In the genomic region with DNA sequence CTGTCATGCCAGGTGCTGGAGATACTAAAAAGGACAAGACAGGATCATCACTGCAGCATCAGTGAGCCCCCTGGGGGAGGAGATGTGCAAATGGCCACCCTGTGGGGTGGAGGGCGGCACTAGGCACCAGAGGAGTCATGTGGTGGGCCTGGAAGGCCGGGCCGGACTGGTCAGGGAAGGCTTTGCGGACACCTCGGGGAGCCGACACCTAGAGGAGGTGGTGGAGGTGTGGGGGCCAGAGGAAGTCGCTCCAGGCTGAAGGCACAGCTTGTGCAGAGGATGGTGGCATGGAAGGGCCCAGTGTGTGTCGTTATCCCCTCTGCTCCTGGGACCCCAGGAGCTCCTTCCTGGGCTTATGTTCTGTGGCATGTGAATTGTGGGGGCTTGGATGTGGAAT, we compare ENCODE assay signal across 20 cellular contexts.
A peak's percentile ranks its signal among the peaks of the same experiment; 100 is the strongest.
DNase-seq lines count a peak whose midpoint lies in the region; ATAC-seq and TF ChIP-seq lines count a peak whose summit lies in the region.
"Had no signal": no experiment of that assay in that cellular context is flagged by ENCODE, and none has a peak within 500 bp of the region (broad histone marks: within the 10 kb centered on the region; RNA-seq: fewer than 3 reads in every experiment).

No MANE protein-coding gene starts in this region.

- peak; percentile 3 for TF ChIP-seq CTCF in fibroblast of mammary gland (conservative IDR thresholded peaks at IDR 0.05; ENCODE audit: control insufficient read depth, insufficient read depth, low read depth, low read length)
- no peak for TF ChIP-seq CTCF in osteocyte (IDR thresholded peaks at IDR 0.05)

- H3K9me3 Mint-ChIP-seq in osteocyte (ENCODE audit: unreplicated experiment) = no peaks in the 10 kb centered on the region
- H3K9me3 Mint-ChIP-seq in activated naive CD4-positive, alpha-beta T cell treated with anti-CD3 and anti-CD28 coated beads, Interleukin-2, amount 10 ng/mL, durations not matched to agents 7 days and 5 days = no peaks in the 10 kb centered on the region
- H3K9me3 Mint-ChIP-seq: activated T-helper 2 cell treated with anti-CD3 and anti-CD28 coated beads, Interferon-gamma antibody, Interleukin-2, Interleukin-4, amounts not matched to agents 10 μg/mL and 5 μg/mL and 100 μg/mL, durations not matched to agents 14 hours and 24 hours and 36 hours had no signal

- H3K4me1 Mint-ChIP-seq in osteocyte (ENCODE audit: unreplicated experiment) = no peaks in the 10 kb centered on the region
- H3K4me1 Mint-ChIP-seq in activated naive CD4-positive, alpha-beta T cell treated with anti-CD3 and anti-CD28 coated beads, Interleukin-2, amount 10 ng/mL, durations not matched to agents 7 days and 5 days = no peaks in the 10 kb centered on the region

- peaks cover 2% of the 10 kb centered on the region for H3K36me3 Mint-ChIP-seq in osteocyte (ENCODE audit: unreplicated experiment)
- H3K36me3 Mint-ChIP-seq in activated naive CD4-positive, alpha-beta T cell treated with anti-CD3 and anti-CD28 coated beads, Interleukin-2, amount 10 ng/mL, durations not matched to agents 7 days and 5 days = no peaks in the 10 kb centered on the region

- no peaks in the 10 kb centered on the region for H3K36me3 ChIP-seq in aorta (ENCODE audit: control insufficient read depth in 1 of 2, insufficient read depth in 2 of 2, low read length in 1 of 2)
- H3K36me3 ChIP-seq: breast epithelium, pancreas, tibial artery had no signal

- H3K27me3 Mint-ChIP-seq in osteocyte (ENCODE audit: unreplicated experiment) = peaks cover 28% of the 10 kb centered on the region
- H3K27me3 Mint-ChIP-seq in activated naive CD4-positive, alpha-beta T cell treated with anti-CD3 and anti-CD28 coated beads, Interleukin-2, amount 10 ng/mL, durations not matched to agents 7 days and 5 days = peaks cover 3% of the 10 kb centered on the region

- no peak overlapping the region for H3K4me3 Mint-ChIP-seq in osteocyte (ENCODE audit: unreplicated experiment)
- no peak overlapping the region for H3K4me3 Mint-ChIP-seq in activated naive CD4-positive, alpha-beta T cell treated with anti-CD3 and anti-CD28 coated beads, Interleukin-2, amount 10 ng/mL, durations not matched to agents 7 days and 5 days

- H3K4me3 ChIP-seq in fibroblast of mammary gland (ENCODE audit: control insufficient read depth, low read depth, low read length) (no peak overlapping the region), aorta (ENCODE audit: low read length in 2 of 2) (no peak overlapping the region)
- H3K4me3 ChIP-seq: breast epithelium, lung, pancreas, tibial artery had no signal

- intact Hi-C loops in aorta (cut with DNase I) = no loop called here

- no peaks in the 10 kb centered on the region for H3K4me1 ChIP-seq in aorta (ENCODE audit: control insufficient read depth in 1 of 2, insufficient read depth in 2 of 2, low read length in 2 of 2)
- H3K4me1 ChIP-seq: breast epithelium, pancreas, tibial artery had no signal

- H3K27me3 ChIP-seq in aorta (ENCODE audit: control insufficient read depth in 1 of 2, insufficient read depth in 2 of 2, low read length in 1 of 2) = no peaks in the 10 kb centered on the region
- H3K27me3 ChIP-seq: breast epithelium, pancreas, tibial artery had no signal

- CTCF ChIA-PET in activated naive CD4-positive, alpha-beta T cell treated with anti-CD3 and anti-CD28 coated beads, Interleukin-2, amount 10 ng/mL, durations not matched to agents 7 days and 5 days (lab: Charles Lee) = no interaction called here

- ATAC-seq in aorta (ENCODE audit: low FRiP score) = peak; percentile 26

- H3K9me3 ChIP-seq in aorta (ENCODE audit: control insufficient read depth, low read length) = no peaks in the 10 kb centered on the region
- H3K9me3 ChIP-seq: breast epithelium, pancreas, tibial artery had no signal

- no peak overlapping the region for H3K27ac Mint-ChIP-seq in osteocyte (ENCODE audit: unreplicated experiment)
- no peak overlapping the region for H3K27ac Mint-ChIP-seq in activated naive CD4-positive, alpha-beta T cell treated with anti-CD3 and anti-CD28 coated beads, Interleukin-2, amount 10 ng/mL, durations not matched to agents 7 days and 5 days
- H3K27ac Mint-ChIP-seq: activated T-helper 2 cell treated with anti-CD3 and anti-CD28 coated beads, Interferon-gamma antibody, Interleukin-2, Interleukin-4, amounts not matched to agents 10 μg/mL and 5 μg/mL and 100 μg/mL, durations not matched to agents 14 hours and 24 hours and 36 hours had no signal

- DNase-seq in activated CD8-positive, alpha-beta memory T cell treated with anti-CD3 and anti-CD28 coated beads for 24 hours = peak; percentile 26
- DNase-seq in activated CD8-positive, alpha-beta memory T cell treated with anti-CD3 and anti-CD28 coated beads, Interleukin-2, amount 50 U/mL, for 4 hours = no peak
- DNase-seq in fibroblast of mammary gland (ENCODE audit: low read depth) = no peak
- DNase-seq in osteocyte (ENCODE audit: extremely low spot score, unreplicated experiment) = peak; percentile 83
- DNase-seq in aorta = peak in 1 of 2 donors; percentile 68
- no peak for DNase-seq in activated naive CD4-positive, alpha-beta T cell treated with anti-CD3 and anti-CD28 coated beads, Interleukin-2, amount 10 ng/mL, durations not matched to agents 7 days and 5 days
- DNase-seq in glomerular visceral epithelial cell (ENCODE audit: extremely low spot score) = no peak
- no peak for DNase-seq in globus pallidus (ENCODE audit: low spot score)
- DNase-seq: cortex of kidney; DND-41; GOT3; hippocampal formation; NK-92 treated with Interleukin-12 subunit alpha and Interleukin-12 subunit beta, amount 100 ng/mL, for 24 hours; stimulated activated CD4-positive, alpha-beta T cell treated with anti-CD3 and anti-CD28 coated beads, Interleukin-1b, Interleukin-23, amount 100 ng/mL, for 48 hours; stimulated activated naive CD4-positive, alpha-beta T cell; tibial artery had no signal

- WGBS in aorta, 2 donors = 89 to 99% methylated on average over 8 of the region's 8 CpGs

- no peak overlapping the region for H3K27ac ChIP-seq in aorta (ENCODE audit: low read depth in 1 of 2, low read length in 2 of 2)
- H3K27ac ChIP-seq: breast epithelium, pancreas, tibial artery had no signal

Comparison
In these comparisons a context has a peak if more than half of its experiments do, and no peak if none do; other contexts are left out.
1. DNase-seq: peak in activated CD8-positive, alpha-beta memory T cell treated with anti-CD3 and anti-CD28 coated beads for 24 hours (single experiment) and osteocyte (single experiment); none in activated CD8-positive, alpha-beta memory T cell treated with anti-CD3 and anti-CD28 coated beads, Interleukin-2, amount 50 U/mL, for 4 hours (single experiment), fibroblast of mammary gland (single experiment), activated naive CD4-positive, alpha-beta T cell treated with anti-CD3 and anti-CD28 coated beads, Interleukin-2, amount 10 ng/mL, durations not matched to agents 7 days and 5 days (single experiment), glomerular visceral epithelial cell (single experiment) and globus pallidus (single experiment).